ENCODE assay signal across 2 cellular contexts in genomic region chr10:114713525-114713924, GRCh38.
TF ChIP-seq lines count a peak whose summit lies in the region.

No MANE protein-coding gene starts in this region.

TF ChIP-seq in SK-N-SH, 30 proteins besides CTCF, POLR2A, EP300 and RAD21 (continued from another document):
- TF ChIP-seq CHD2 (IDR thresholded peaks at IDR 0.05; ENCODE audit: low read length, partially characterized antibody) (no peak), RXRA (IDR thresholded peaks at IDR 0.05; ENCODE audit: borderline replicate concordance, low read depth) (no peak), SMC3 (IDR thresholded peaks at IDR 0.05; ENCODE audit: low read depth, low read length) (no peak), GABPA (IDR thresholded peaks at IDR 0.05; ENCODE audit: low read depth) (no peak), NFIC (IDR thresholded peaks at IDR 0.05; ENCODE audit: borderline replicate concordance) (no peak)

TF ChIP-seq in SK-N-SH treated with all-trans-retinoic acid at 6 μM for 48 hours, 23 proteins besides CTCF, POLR2A, EP300 and RAD21 (continued from another document):
- no peak for TF ChIP-seq CREB5 (CRISPR knock-in tag; IDR thresholded peaks at IDR 0.05; ENCODE audit: low read depth)
- no peak for TF ChIP-seq ZNF8 (CRISPR knock-in tag; IDR thresholded peaks at IDR 0.05)
